ENCODE assay signal across 10 cellular contexts in the genomic region with DNA sequence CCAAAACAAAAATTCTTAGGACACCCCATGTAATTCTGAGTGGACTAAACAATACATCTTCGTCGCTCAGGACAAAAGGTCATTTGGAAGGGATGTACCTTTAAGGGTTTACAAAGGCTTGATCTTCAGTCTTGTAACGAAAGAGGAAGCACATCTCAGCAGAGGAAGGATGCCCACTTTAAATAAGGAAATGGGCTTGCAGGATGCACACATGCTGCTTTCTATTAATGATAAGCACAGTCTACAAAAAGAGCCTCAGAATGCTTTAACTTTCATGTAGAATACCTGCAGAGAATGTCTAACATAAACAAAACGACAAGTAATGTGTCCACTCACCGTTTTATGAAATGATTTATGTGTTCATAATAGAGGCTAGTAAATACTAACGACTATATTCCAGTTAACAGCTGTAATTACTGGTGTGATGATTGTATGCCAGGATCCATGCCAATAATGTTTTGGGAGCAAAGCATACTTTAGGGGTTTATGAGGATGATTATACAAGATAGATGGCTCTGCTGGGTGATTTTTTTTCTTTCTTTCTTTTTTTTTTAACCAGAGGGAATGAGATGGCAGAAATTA.
DNase-seq lines count a peak whose midpoint lies in the region; ATAC-seq and TF ChIP-seq lines count a peak whose summit lies in the region.
"Had no signal": no experiment of that assay in that cellular context is flagged by ENCODE, and none has a peak within 500 bp of the region (broad histone marks: within the 10 kb centered on the region; RNA-seq: fewer than 3 reads in every experiment).

No MANE protein-coding gene starts in this region.

- H3K4me3 ChIP-seq in body of pancreas = no peak overlapping the region
- H3K4me3 ChIP-seq in sigmoid colon = no peak overlapping the region
- no peak overlapping the region for H3K4me3 ChIP-seq in smooth muscle cell

- TF ChIP-seq POLR2A in body of pancreas (IDR thresholded peaks at IDR 0.05) (no peak), sigmoid colon (IDR thresholded peaks at IDR 0.05) (no peak)

- 58 to 60% methylated on average over 6 of the region's 6 CpGs for WGBS in body of pancreas, 2 donors
- 23 to 26% methylated on average over 6 of the region's 6 CpGs for WGBS in sigmoid colon, 2 donors
- WGBS in smooth muscle cell (ENCODE audit: low lambda C conversion rate) = 70% methylated on average over 6 of the region's 6 CpGs

- DNase-seq in EL (peak; percentile 6), NAMALWA (ENCODE audit: low spot score) (peak; percentile 22), body of pancreas (no peak), NK-92 (lab: John Stamatoyannopoulos, UW; ENCODE audit: unreplicated experiment) (no peak), sigmoid colon (no peak), smooth muscle cell (lab: John Stamatoyannopoulos, UW; ENCODE audit: unreplicated experiment) (no peak), T-helper 1 cell (no peak)
- DNase-seq: amygdala had no signal

- no peaks in the 10 kb centered on the region for H3K79me2 ChIP-seq in smooth muscle cell (ENCODE audit: low read depth)

- peak; percentile 83 for ATAC-seq in GM21447 (IDR thresholded peaks at IDR 0.05; ENCODE audit: unreplicated experiment)
- peak; percentile 12 for ATAC-seq in body of pancreas

- TF ChIP-seq EP300 in sigmoid colon (IDR thresholded peaks at IDR 0.05) = no peak

- no peaks in the 10 kb centered on the region for H4K20me1 ChIP-seq in smooth muscle cell (ENCODE audit: low read depth)

- no peak overlapping the region for H3K4me2 ChIP-seq in smooth muscle cell

- H3F3A ChIP-seq in smooth muscle cell (ENCODE audit: low read depth) = no peaks in the 10 kb centered on the region

- no peaks in the 10 kb centered on the region for H3K9me3 ChIP-seq in body of pancreas
- H3K9me3 ChIP-seq in sigmoid colon = no peaks in the 10 kb centered on the region
- no peaks in the 10 kb centered on the region for H3K9me3 ChIP-seq in smooth muscle cell (replicated peaks; ENCODE audit: low read depth)

- TF ChIP-seq CTCF in body of pancreas (IDR thresholded peaks at IDR 0.05) (no peak), sigmoid colon (IDR thresholded peaks at IDR 0.05) (no peak), smooth muscle cell (IDR thresholded peaks at IDR 0.05; ENCODE audit: borderline replicate concordance, insufficient read depth, poor library complexity, severe bottlenecking) (no peak)

- no peaks in the 10 kb centered on the region for H3K4me1 ChIP-seq in body of pancreas
- H3K4me1 ChIP-seq in sigmoid colon = peaks cover 0 to 8% (median 0%) of the 10 kb centered on the region in 4 donors
- H3K4me1 ChIP-seq in smooth muscle cell (ENCODE audit: low read depth) = no peaks in the 10 kb centered on the region

- no peak overlapping the region for H3K9ac ChIP-seq in smooth muscle cell (ENCODE audit: low read depth)

- no peak overlapping the region for H2AFZ ChIP-seq in smooth muscle cell (ENCODE audit: low read depth)

- intact Hi-C loops in body of pancreas (cut with DNase I) (no loop called here), sigmoid colon (cut with DNase I) (no loop called here)

- no peaks in the 10 kb centered on the region for H3K27me3 ChIP-seq in body of pancreas
- no peaks in the 10 kb centered on the region for H3K27me3 ChIP-seq in sigmoid colon
- peaks cover 26% of the 10 kb centered on the region for H3K27me3 ChIP-seq in smooth muscle cell (ENCODE audit: low read depth)

- no peaks in the 10 kb centered on the region for H3K36me3 ChIP-seq in body of pancreas (replicated peaks in 1 of 2; ENCODE audit: insufficient read depth in 1 of 2, low read depth in 2 of 2)
- no peaks in the 10 kb centered on the region for H3K36me3 ChIP-seq in sigmoid colon
- no peaks in the 10 kb centered on the region for H3K36me3 ChIP-seq in smooth muscle cell (ENCODE audit: low read depth)

- H3K27ac ChIP-seq in body of pancreas (no peak overlapping the region), sigmoid colon (no peak overlapping the region), smooth muscle cell (ENCODE audit: low read depth) (no peak overlapping the region)
- H3K27ac ChIP-seq: HL-60 had no signal

Comparison
In these comparisons a context has a peak if more than half of its experiments do, and no peak if none do; other contexts are left out.
1. DNase-seq: peak in EL (single experiment) and NAMALWA (single experiment); none in body of pancreas (0 of 4), NK-92 (single experiment), sigmoid colon (single experiment), smooth muscle cell (single experiment) and T-helper 1 cell (0 of 5).